ENCODE assay signal across 9 cellular contexts in the genomic region with DNA sequence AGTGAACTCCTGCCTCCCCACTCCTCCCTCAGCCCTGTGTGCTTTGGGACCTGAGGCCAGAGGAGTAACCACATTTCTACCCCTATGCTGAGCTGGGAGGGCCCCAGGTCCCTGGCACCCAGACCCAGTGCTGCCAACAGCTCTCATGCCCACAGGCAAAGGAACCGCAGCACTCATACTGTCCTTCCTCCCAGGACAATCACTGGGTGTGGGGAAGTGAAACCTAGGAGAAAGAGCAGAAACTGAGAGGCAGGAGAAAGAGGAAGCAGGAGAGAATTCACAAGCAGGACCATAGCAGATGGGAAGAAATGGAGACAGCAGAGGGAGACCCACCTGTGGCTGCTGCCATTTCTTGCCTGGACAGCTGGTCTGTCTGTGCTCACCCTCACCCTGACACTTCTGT. TPM values are rescaled to one million over a fixed set of nuclear protein-coding genes. Genes with fewer than 3 reads are reported as not detected.
DNase-seq lines count a peak whose midpoint lies in the region; ATAC-seq, FAIRE-seq and TF ChIP-seq lines count a peak whose summit lies in the region.
"Had no signal": no experiment of that assay in that cellular context is flagged by ENCODE, and none has a peak within 500 bp of the region (broad histone marks: within the 10 kb centered on the region; RNA-seq: fewer than 3 reads in every experiment).

No MANE protein-coding gene starts in this region.

- TF ChIP-seq CTCF in osteocyte (IDR thresholded peaks at IDR 0.05): no peak

- peaks cover 55% of the 10 kb centered on the region for H3K4me1 ChIP-seq in effector memory CD4-positive, alpha-beta T cell (ENCODE audit: control insufficient read depth, insufficient read depth, low read length, poor library complexity, severe bottlenecking)

- H3K9me3 ChIP-seq in effector memory CD4-positive, alpha-beta T cell (ENCODE audit: control insufficient read depth, low read length): no peaks in the 10 kb centered on the region

- no peaks in the 10 kb centered on the region for H3K27me3 ChIP-seq in effector memory CD4-positive, alpha-beta T cell (replicated peaks; ENCODE audit: control insufficient read depth, insufficient read depth, low read length, poor library complexity, severe bottlenecking)

- H3K27ac ChIP-seq in effector memory CD4-positive, alpha-beta T cell (ENCODE audit: insufficient read depth, low read length, poor library complexity, severe bottlenecking): peak overlapping the region; percentile 87
- H3K27ac ChIP-seq: SK-N-MC had no signal

- no peaks in the 10 kb centered on the region for H3K9me3 Mint-ChIP-seq in osteocyte (ENCODE audit: unreplicated experiment)

- H3K4me3 ChIP-seq in effector memory CD4-positive, alpha-beta T cell (ENCODE audit: insufficient read depth, low read depth, low read length, poor library complexity, severe bottlenecking): peak overlapping the region; percentile 16
- H3K4me3 ChIP-seq: SK-N-MC had no signal

- H3K36me3 ChIP-seq in effector memory CD4-positive, alpha-beta T cell (ENCODE audit: control insufficient read depth, insufficient read depth, low read length): peaks cover 32% of the 10 kb centered on the region

- peaks cover 59% of the 10 kb centered on the region for H3K4me1 Mint-ChIP-seq in osteocyte (ENCODE audit: unreplicated experiment)

- H3K27me3 Mint-ChIP-seq in osteocyte (ENCODE audit: unreplicated experiment): no peaks in the 10 kb centered on the region

- peaks cover 25% of the 10 kb centered on the region for H3K36me3 Mint-ChIP-seq in osteocyte (ENCODE audit: unreplicated experiment)

- H3K27ac Mint-ChIP-seq in osteocyte (ENCODE audit: unreplicated experiment): peak overlapping the region; percentile 98

- ATAC-seq in HG03354 (IDR thresholded peaks at IDR 0.05; ENCODE audit: poor library complexity, severe bottlenecking, unreplicated experiment): no peak
- no peak for ATAC-seq in GM19395 (IDR thresholded peaks at IDR 0.05; ENCODE audit: unreplicated experiment)

- peak; percentile 23 for FAIRE-seq in GM19239 (lab: Jason Lieb, UNC)

- DNase-seq in GM19239 (ENCODE audit: insufficient read length, low spot score): no peak
- peak; percentile 94 for DNase-seq in NOMO-1 treated with DMSO at 0.1 percent for 48 hours (lab: John Stamatoyannopoulos, UW; ENCODE audit: unreplicated experiment)
- DNase-seq in effector memory CD4-positive, alpha-beta T cell: no peak
- DNase-seq in osteocyte (ENCODE audit: extremely low spot score, unreplicated experiment): no peak
- DNase-seq in T1000 (lab: John Stamatoyannopoulos, UW): no peak
- no peak for DNase-seq in NCI-H510A treated with DMSO at 0.1 percent for 48 hours (lab: John Stamatoyannopoulos, UW)

- peak overlapping the region; percentile 42 for H3K4me3 Mint-ChIP-seq in osteocyte (ENCODE audit: unreplicated experiment)

RNA-seq across cellular contexts. Expression of a gene that starts 18.8 kb away (rescaled TPM):
- total RNA-seq in osteocyte: 34.4 and 35.9 TPM in 2 replicates

RNA-seq across cellular contexts. Expression of a gene that starts 24.9 kb away (rescaled TPM):
- 244 and 255 TPM in 2 replicates for total RNA-seq in osteocyte

RNA-seq across cellular contexts. Expression of a gene that starts 35.1 kb away (rescaled TPM):
- total RNA-seq in osteocyte: 4.6 and 5.5 TPM in 2 replicates

RNA-seq across cellular contexts. Expression of a gene that starts 47.5 kb away (rescaled TPM):
- 8.5 and 9.2 TPM in 2 replicates for total RNA-seq in osteocyte
